ENCODE assay signal across 8 cellular contexts in genomic region chr9:81522721-81523551, GRCh38.
DNase-seq lines count a peak whose midpoint lies in the region; ATAC-seq and TF ChIP-seq lines count a peak whose summit lies in the region.

No MANE protein-coding gene starts in this region.

- peak; percentile 67 for DNase-seq in DMS53 treated with DMSO at 0.1 percent for 48 hours (lab: John Stamatoyannopoulos, UW; ENCODE audit: unreplicated experiment)
- peak; percentile 11 for DNase-seq in NCI-H446 treated with DMSO at 0.1 percent for 48 hours (lab: John Stamatoyannopoulos, UW)
- peak; percentile 28 for DNase-seq in colonic mucosa
- no peak for DNase-seq in lower lobe of right lung
- no peak for DNase-seq in activated CD4-positive, alpha-beta T cell treated with anti-CD3 and anti-CD28 coated beads for 48 hours
- DNase-seq in T-cell = no peak

- H3K27ac ChIP-seq in colonic mucosa (peak overlapping the region; percentile 2), lower lobe of right lung (no peak overlapping the region)

- H3K27me3 ChIP-seq in colonic mucosa (no peaks in the 10 kb centered on the region), lower lobe of right lung (ENCODE audit: low read depth) (no peaks in the 10 kb centered on the region)

- peaks cover 0 to 4% of the 10 kb centered on the region in 2 donors for H3K27me3 Mint-ChIP-seq in T-cell

- no peak overlapping the region for H3K27ac Mint-ChIP-seq in T-cell

- no peak overlapping the region for H3K4me3 Mint-ChIP-seq in T-cell

- H3K9me3 ChIP-seq in colonic mucosa (no peaks in the 10 kb centered on the region), lower lobe of right lung (no peaks in the 10 kb centered on the region)

- H3K9ac ChIP-seq in colonic mucosa (ENCODE audit: low read depth in 2 of 2, low read length in 2 of 2) = no peak overlapping the region

- POLR2A ChIA-PET in T-cell (lab: Charles Lee) = no interaction called here

- ATAC-seq in HG02798 (IDR thresholded peaks at IDR 0.05; ENCODE audit: poor library complexity, unreplicated experiment) (peak; percentile 60), lower lobe of right lung (peak; percentile 62 to 87), T-cell (replicated peaks in 1 of 4) (no peak), HG03039 (IDR thresholded peaks at IDR 0.05; ENCODE audit: unreplicated experiment) (no peak)

- H3K4me1 ChIP-seq in colonic mucosa (no peaks in the 10 kb centered on the region), lower lobe of right lung (no peaks in the 10 kb centered on the region)

- H3K36me3 ChIP-seq in colonic mucosa (no peaks in the 10 kb centered on the region), lower lobe of right lung (no peaks in the 10 kb centered on the region)

- no peak overlapping the region for H3K4me3 ChIP-seq in colonic mucosa
- no peak overlapping the region for H3K4me3 ChIP-seq in lower lobe of right lung

- peak; percentile 40 for TF ChIP-seq CTCF in colonic mucosa (IDR thresholded peaks at IDR 0.05)
- peak; percentile 69 for TF ChIP-seq CTCF in lower lobe of right lung (IDR thresholded peaks at IDR 0.05)

- peaks cover 0 to 13% (median 0%) of the 10 kb centered on the region in 3 donors for H3K9me3 Mint-ChIP-seq in T-cell

- intact Hi-C loops in colonic mucosa (cut with DNase I) (loop anchor here (5.0 kb wide), 1 partner anchor 164 kb away; the partner anchor contains the start of gene TLE1), lower lobe of right lung (cut with DNase I) (no loop called here)

- no peaks in the 10 kb centered on the region for H3K36me3 Mint-ChIP-seq in T-cell

- no peaks in the 10 kb centered on the region for H3K4me1 Mint-ChIP-seq in T-cell

- CTCF ChIA-PET in T-cell (lab: Charles Lee) = interaction anchor here (0.5 to 1.5 kb wide), 2 partner anchors 163 to 174 kb away, joined by 6 to 7 read pairs; no protein-coding TSS in a partner anchor

Comparison
In these comparisons a context has a peak if more than half of its experiments do, and no peak if none do; other contexts are left out.
1. DNase-seq: peak in DMS53 treated with DMSO at 0.1 percent for 48 hours (single experiment), NCI-H446 treated with DMSO at 0.1 percent for 48 hours (single experiment) and colonic mucosa (single experiment); none in lower lobe of right lung (single experiment), activated CD4-positive, alpha-beta T cell treated with anti-CD3 and anti-CD28 coated beads for 48 hours (single experiment) and T-cell (0 of 34).
2. ATAC-seq: peak in HG02798 (single experiment) and lower lobe of right lung (2 of 2); none in T-cell (0 of 4) and HG03039 (single experiment).